13 cellular contexts compared by ENCODE assay signal in genomic region chr3:193391902-193392301, GRCh38. TPM values are rescaled to one million over a fixed set of nuclear protein-coding genes. Genes with fewer than 3 reads are reported as not detected.
DNase-seq lines count a peak whose midpoint lies in the region; ATAC-seq and TF ChIP-seq lines count a peak whose summit lies in the region.
"Had no signal": no experiment of that assay in that cellular context is flagged by ENCODE, and none has a peak within 500 bp of the region (broad histone marks: within the 10 kb centered on the region; RNA-seq: fewer than 3 reads in every experiment).

No MANE protein-coding gene starts in this region.

- H4K8ac ChIP-seq in H9 (replicated peaks; ENCODE audit: insufficient read length, low read depth, low read length), result no peak overlapping the region

- peak overlapping the region in 2 of 3 experiments; percentile 40 to 53; a peak in 2 of 7 replicates for H3K27ac Mint-ChIP-seq in H9
- no peak overlapping the region for H3K27ac Mint-ChIP-seq in activated naive CD4-positive, alpha-beta T cell treated with anti-CD3 and anti-CD28 coated beads, Interleukin-2, amount 10 ng/mL, durations not matched to agents 7 days and 5 days
- H3K27ac Mint-ChIP-seq: CD4-positive, CD25-positive, alpha-beta regulatory T cell had no signal

- H3K9me3 Mint-ChIP-seq in H9, result peaks cover 5 to 10% of the 10 kb centered on the region in 2 experiments
- no peaks in the 10 kb centered on the region for H3K9me3 Mint-ChIP-seq in activated naive CD4-positive, alpha-beta T cell treated with anti-CD3 and anti-CD28 coated beads, Interleukin-2, amount 10 ng/mL, durations not matched to agents 7 days and 5 days

- H3K18ac ChIP-seq in H9 (ENCODE audit: insufficient read length, low read depth, low read length), result peak overlapping the region; percentile 81

- H4K91ac ChIP-seq in H9 (ENCODE audit: insufficient read length, low read depth, low read length), result no peak overlapping the region

- no peak for TF ChIP-seq CTCF in H9 (conservative IDR thresholded peaks at IDR 0.05)
- TF ChIP-seq CTCF in choroid plexus epithelial cell (conservative IDR thresholded peaks at IDR 0.05; ENCODE audit: low read depth, low read length), result no peak
- no peak for TF ChIP-seq CTCF in omental fat pad (IDR thresholded peaks at IDR 0.05)

- peaks cover 0 to 4% (median 4%) of the 10 kb centered on the region in 3 experiments; a peak in 4 of 7 replicates for H3K36me3 Mint-ChIP-seq in H9 (ENCODE audit: insufficient read depth in 1 of 3, low read depth in 3 of 3)
- H3K36me3 Mint-ChIP-seq in activated naive CD4-positive, alpha-beta T cell treated with anti-CD3 and anti-CD28 coated beads, Interleukin-2, amount 10 ng/mL, durations not matched to agents 7 days and 5 days, result no peaks in the 10 kb centered on the region
- H3K36me3 Mint-ChIP-seq: brain; CD4-positive, CD25-positive, alpha-beta regulatory T cell had no signal

- H3K27me3 ChIP-seq in H9 (ENCODE audit: insufficient read depth, low read length), result no peaks in the 10 kb centered on the region

- no peak overlapping the region for H4K5ac ChIP-seq in H9 (ENCODE audit: insufficient read length, low read depth, low read length)

- no peaks in the 10 kb centered on the region for H3K27me3 Mint-ChIP-seq in H9 (ENCODE audit: low read depth)
- H3K27me3 Mint-ChIP-seq in activated naive CD4-positive, alpha-beta T cell treated with anti-CD3 and anti-CD28 coated beads, Interleukin-2, amount 10 ng/mL, durations not matched to agents 7 days and 5 days, result no peaks in the 10 kb centered on the region
- H3K27me3 Mint-ChIP-seq: CD4-positive, CD25-positive, alpha-beta regulatory T cell had no signal

- H3K23me2 ChIP-seq in H9 (ENCODE audit: insufficient read length, low read depth, low read length, poor library complexity, severe bottlenecking), result no peaks in the 10 kb centered on the region

- H3K4ac ChIP-seq in H9 (ENCODE audit: low read depth, low read length), result no peak overlapping the region

- H3K27ac ChIP-seq in H9 (ENCODE audit: insufficient read length, low read depth, low read length), result no peak overlapping the region
- H3K27ac ChIP-seq: KMS-11 had no signal

- ATAC-seq in omental fat pad (ENCODE audit: low FRiP score), result peak; percentile 33
- no peak for ATAC-seq in GM18519 (IDR thresholded peaks at IDR 0.05; ENCODE audit: low FRiP score, unreplicated experiment)

- no peak overlapping the region for H3K23ac ChIP-seq in H9 (ENCODE audit: insufficient read length, low read depth, low read length)

- no CpG with 5 or more reads among the region's 3 CpGs for WGBS in H9 (ENCODE audit: extremely low coverage, insufficient read length, low lambda C conversion rate)

- no peak overlapping the region for H3K9ac ChIP-seq in H9 (ENCODE audit: extremely low read depth, insufficient read length, low read length)
- H3K9ac ChIP-seq: KMS-11 had no signal

- no peak overlapping the region for H2BK120ac ChIP-seq in H9 (ENCODE audit: low read depth, low read length, poor library complexity, severe bottlenecking)

- no peak for DNase-seq in H9
- peak; percentile 7 for DNase-seq in NCI-H2196 treated with DMSO at 0.1 percent for 48 hours (lab: John Stamatoyannopoulos, UW; ENCODE audit: unreplicated experiment)
- DNase-seq in choroid plexus epithelial cell (ENCODE audit: low read depth), result peak; percentile 10
- DNase-seq in omental fat pad (ENCODE audit: low spot score), result no peak
- DNase-seq in activated naive CD4-positive, alpha-beta T cell treated with anti-CD3 and anti-CD28 coated beads, Interleukin-2, amount 10 ng/mL, durations not matched to agents 7 days and 5 days, result no peak
- DNase-seq in HCEC 1CT, result no peak
- DNase-seq: CD4-positive, CD25-positive, alpha-beta regulatory T cell; NCI-H2227 treated with DMSO at 0.1 percent for 48 hours; small intestine had no signal

- H3K4me3 Mint-ChIP-seq in H9, result no peak overlapping the region
- no peak overlapping the region for H3K4me3 Mint-ChIP-seq in activated naive CD4-positive, alpha-beta T cell treated with anti-CD3 and anti-CD28 coated beads, Interleukin-2, amount 10 ng/mL, durations not matched to agents 7 days and 5 days
- H3K4me3 Mint-ChIP-seq: brain; CD4-positive, CD25-positive, alpha-beta regulatory T cell had no signal

- no peaks in the 10 kb centered on the region for H4K20me1 ChIP-seq in H9 (ENCODE audit: control insufficient read depth, insufficient read depth, insufficient read length)

- H3K4me1 Mint-ChIP-seq in H9, result peaks cover 44 to 45% of the 10 kb centered on the region in 2 experiments
- H3K4me1 Mint-ChIP-seq in activated naive CD4-positive, alpha-beta T cell treated with anti-CD3 and anti-CD28 coated beads, Interleukin-2, amount 10 ng/mL, durations not matched to agents 7 days and 5 days, result no peaks in the 10 kb centered on the region
- H3K4me1 Mint-ChIP-seq: CD4-positive, CD25-positive, alpha-beta regulatory T cell had no signal

- H3K4me2 ChIP-seq in H9 (ENCODE audit: insufficient read depth, insufficient read length, low read length), result no peak overlapping the region
- H3K4me2 ChIP-seq: KMS-11 had no signal

- H3K14ac ChIP-seq in H9 (ENCODE audit: insufficient read depth, low read length), result no peak overlapping the region

- H2BK5ac ChIP-seq in H9 (ENCODE audit: insufficient read length, low read length), result no peak overlapping the region

- H3K56ac ChIP-seq in H9 (ENCODE audit: insufficient read length, low read depth, low read length), result no peak overlapping the region

- H3K4me3 ChIP-seq in choroid plexus epithelial cell (ENCODE audit: low read depth, low read length), result no peak overlapping the region

- no peak overlapping the region for H2AFZ ChIP-seq in H9 (ENCODE audit: low read length)

- CTCF ChIA-PET in activated naive CD4-positive, alpha-beta T cell treated with anti-CD3 and anti-CD28 coated beads, Interleukin-2, amount 10 ng/mL, durations not matched to agents 7 days and 5 days (lab: Charles Lee), result no interaction called here

- H3T11ph ChIP-seq in H9 (ENCODE audit: low read length), result no peak overlapping the region

- no peak overlapping the region for H2BK12ac ChIP-seq in H9 (ENCODE audit: insufficient read length, low read depth, low read length)

- no peak overlapping the region for H2AK5ac ChIP-seq in H9 (ENCODE audit: insufficient read length, low read length)

- no peaks in the 10 kb centered on the region for H3K9me3 ChIP-seq in H9 (ENCODE audit: control insufficient read depth, low read depth, low read length)

- H3K4me1 ChIP-seq in H9 (ENCODE audit: insufficient read depth, low read length), result peaks cover 12% of the 10 kb centered on the region

- no peak overlapping the region for H2BK15ac ChIP-seq in H9 (ENCODE audit: low read depth, low read length)

- H2BK20ac ChIP-seq in H9 (ENCODE audit: low read depth, low read length, poor library complexity, severe bottlenecking), result no peak overlapping the region

- H3K79me2 ChIP-seq in H9 (ENCODE audit: insufficient read depth, low read length), result no peaks in the 10 kb centered on the region

- no peaks in the 10 kb centered on the region for H3K79me1 ChIP-seq in H9 (ENCODE audit: insufficient read depth, low read depth, low read length, poor library complexity, severe bottlenecking)

RNA-seq across cellular contexts. Expression of gene ATP13A5, which starts 13.3 kb away (rescaled TPM):
- total RNA-seq in H9 (2021), result not detected in 2 replicates
- total RNA-seq in omental fat pad, result not detected
- total RNA-seq: CD4-positive, CD25-positive, alpha-beta regulatory T cell; liver had no signal

Comparison
In these comparisons a context has a peak if more than half of its experiments do, and no peak if none do; other contexts are left out.
1. DNase-seq: peak in NCI-H2196 treated with DMSO at 0.1 percent for 48 hours (single experiment) and choroid plexus epithelial cell (single experiment); none in H9 (single experiment), omental fat pad (single experiment), activated naive CD4-positive, alpha-beta T cell treated with anti-CD3 and anti-CD28 coated beads, Interleukin-2, amount 10 ng/mL, durations not matched to agents 7 days and 5 days (single experiment) and HCEC 1CT (single experiment).